ENCODE assay signal across 23 cellular contexts in the genomic region with DNA sequence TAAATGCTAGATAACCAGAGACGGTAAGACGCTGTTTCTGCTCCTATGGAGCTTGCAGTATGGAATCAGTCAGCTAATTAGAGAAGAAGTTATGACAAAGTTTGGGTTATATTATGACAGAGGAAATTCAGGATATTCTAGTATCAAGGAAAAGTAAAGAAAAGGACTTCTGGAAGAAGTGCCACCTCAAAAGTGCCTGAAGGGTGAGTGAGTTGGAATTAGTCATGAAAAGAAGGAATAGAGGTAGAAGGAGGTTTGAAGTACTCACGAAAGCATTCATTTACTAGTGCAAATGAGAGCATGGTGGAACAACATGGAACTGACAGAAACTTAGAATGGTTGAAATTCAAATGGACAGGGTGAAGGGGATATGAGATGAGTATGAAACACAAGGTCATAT.
"Had no signal": no experiment of that assay in that cellular context is flagged by ENCODE, and none has a peak within 500 bp of the region (broad histone marks: within the 10 kb centered on the region; RNA-seq: fewer than 3 reads in every experiment).

No MANE protein-coding gene starts in this region.

- H3K27me3 ChIP-seq: gastrocnemius medialis, right atrium auricular region, tibial nerve, upper lobe of left lung had no signal

- ATAC-seq: gastrocnemius medialis, left cardiac atrium, left lung, mucosa of descending colon, sciatic nerve had no signal

- H3K27ac Mint-ChIP-seq: mesothelial cell of epicardium; naive B cell; natural killer cell treated with Interleukin-12 subunit alpha and Interleukin-12 subunit beta and Interleukin-15 and Interleukin-18, amount 100 ng/mL, for 72 hours; neural progenitor cell; progenitor cell of endocrine pancreas; stimulated activated effector memory CD8-positive, alpha-beta T cell treated with anti-CD3 and anti-CD28 coated beads, Interleukin-12 subunit alpha, Interleukin-12 subunit beta, amount 100 ng/mL, for 72 hours had no signal

- H3K4me1 Mint-ChIP-seq: mesothelial cell of epicardium, naive B cell, neural progenitor cell had no signal

- H3K36me3 ChIP-seq: gastrocnemius medialis, left lung, neural progenitor cell, right atrium auricular region, thoracic aorta, tibial nerve, upper lobe of left lung had no signal

- H3K27ac ChIP-seq: coronary artery, gastrocnemius medialis, hepatocyte, left lung, neural progenitor cell, parathyroid adenoma, right atrium auricular region, thoracic aorta, tibial nerve, upper lobe of left lung had no signal

- H3K79me2 ChIP-seq: hepatocyte, parathyroid adenoma had no signal

- H3K4me3 Mint-ChIP-seq: mesothelial cell of epicardium; naive B cell; neural progenitor cell; stimulated activated effector memory CD8-positive, alpha-beta T cell treated with anti-CD3 and anti-CD28 coated beads, Interleukin-12 subunit alpha, Interleukin-12 subunit beta, amount 100 ng/mL, for 72 hours had no signal

- H3K4me1 ChIP-seq: gastrocnemius medialis, left lung, neural progenitor cell, parathyroid adenoma, right atrium auricular region, tibial nerve, upper lobe of left lung had no signal

- H2AFZ ChIP-seq: hepatocyte, neural progenitor cell, parathyroid adenoma had no signal

- H3K9me3 ChIP-seq: gastrocnemius medialis, left lung, mucosa of descending colon, right atrium auricular region, thoracic aorta, tibial nerve, upper lobe of left lung had no signal

- H3K4me2 ChIP-seq: hepatocyte, neural progenitor cell had no signal

- DNase-seq: dermis blood vessel endothelial cell; effector memory CD4-positive, alpha-beta T cell; erythroblast; gastrocnemius medialis; head of caudate nucleus; left cardiac atrium; left lung; mesenchymal stem cell; mucosa of descending colon; naive B cell; upper lobe of left lung had no signal

- H3K4me3 ChIP-seq: coronary artery, gastrocnemius medialis, hepatocyte, left lung, mucosa of descending colon, neural progenitor cell, right atrium auricular region, thoracic aorta, tibial nerve, upper lobe of left lung had no signal

- H3K9me3 Mint-ChIP-seq: mesothelial cell of epicardium; natural killer cell treated with Interleukin-12 subunit alpha and Interleukin-12 subunit beta and Interleukin-15 and Interleukin-18, amount 100 ng/mL, for 72 hours; neural progenitor cell; stimulated activated effector memory CD8-positive, alpha-beta T cell treated with anti-CD3 and anti-CD28 coated beads, Interleukin-12 subunit alpha, Interleukin-12 subunit beta, amount 100 ng/mL, for 72 hours had no signal

- H3K9ac ChIP-seq: neural progenitor cell, parathyroid adenoma had no signal

- H3K36me3 Mint-ChIP-seq: mesothelial cell of epicardium; naive B cell; neural progenitor cell; stimulated activated effector memory CD8-positive, alpha-beta T cell treated with anti-CD3 and anti-CD28 coated beads, Interleukin-12 subunit alpha, Interleukin-12 subunit beta, amount 100 ng/mL, for 72 hours had no signal
